ENCODE assay signal across 17 cellular contexts in the genomic region with DNA sequence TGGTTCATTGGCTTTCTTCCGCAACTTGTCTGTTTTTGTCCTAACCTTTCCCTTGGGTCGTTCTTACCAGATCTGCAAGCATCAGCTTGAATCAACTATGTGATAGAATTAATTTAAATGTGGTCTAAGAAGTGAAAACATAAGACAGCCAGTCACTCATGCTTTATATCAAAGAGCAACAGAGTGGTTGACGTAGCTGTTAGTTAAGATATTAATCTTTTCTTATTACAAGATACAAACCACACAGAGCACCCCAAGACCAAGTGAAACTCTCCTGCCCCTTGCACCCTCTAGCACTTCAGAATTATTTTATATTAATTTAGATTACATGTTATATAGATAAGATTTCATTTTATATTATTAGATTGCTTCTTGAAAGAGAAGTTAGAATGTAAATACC. TPM values are rescaled to one million over a fixed set of nuclear protein-coding genes. Genes with fewer than 3 reads are reported as not detected.
A peak's percentile ranks its signal among the peaks of the same experiment; 100 is the strongest.
DNase-seq lines count a peak whose midpoint lies in the region; ATAC-seq and TF ChIP-seq lines count a peak whose summit lies in the region.
"Had no signal": no experiment of that assay in that cellular context is flagged by ENCODE, and none has a peak within 500 bp of the region (broad histone marks: within the 10 kb centered on the region; RNA-seq: fewer than 3 reads in every experiment).

No MANE protein-coding gene starts in this region.

- H3K4me3 Mint-ChIP-seq in activated CD8-positive, alpha-beta T cell treated with anti-CD3 and anti-CD28 coated beads for 36 hours: no peak overlapping the region
- no peak overlapping the region for H3K4me3 Mint-ChIP-seq in activated CD8-positive, alpha-beta T cell treated with anti-CD3 and anti-CD28 coated beads, Interleukin-2, amount 10 ng/mL, durations not matched to agents 7 days and 5 days
- H3K4me3 Mint-ChIP-seq in effector memory CD8-positive, alpha-beta T cell: no peak overlapping the region
- H3K4me3 Mint-ChIP-seq: CD4-positive, alpha-beta memory T cell; H9 had no signal

- H3K4me2 ChIP-seq in BLaER1 treated with 17β-estradiol and CSF1 and Interleukin-3, amounts not matched to agents 10 nM and 100 nM: peak overlapping the region in 10 of 11 experiments; percentile 35 to 82 (median 68); a peak in 20 of 22 replicates

- no peaks in the 10 kb centered on the region for H3K9me3 Mint-ChIP-seq in activated CD8-positive, alpha-beta T cell treated with anti-CD3 and anti-CD28 coated beads for 36 hours
- H3K9me3 Mint-ChIP-seq in activated CD8-positive, alpha-beta T cell treated with anti-CD3 and anti-CD28 coated beads, Interleukin-2, amount 10 ng/mL, durations not matched to agents 7 days and 5 days (ENCODE audit: insufficient read depth): no peaks in the 10 kb centered on the region
- no peaks in the 10 kb centered on the region for H3K9me3 Mint-ChIP-seq in effector memory CD8-positive, alpha-beta T cell
- H3K9me3 Mint-ChIP-seq: CD4-positive, alpha-beta memory T cell; H9 had no signal

- H4K20me1 ChIP-seq in BLaER1 treated with 17β-estradiol and CSF1 and Interleukin-3, amounts not matched to agents 10 nM and 100 nM: no peaks in the 10 kb centered on the region

- DNase-seq in activated CD8-positive, alpha-beta T cell treated with anti-CD3 and anti-CD28 coated beads for 36 hours: no peak
- DNase-seq in activated CD8-positive, alpha-beta T cell treated with anti-CD3 and anti-CD28 coated beads, Interleukin-2, amount 10 ng/mL, durations not matched to agents 7 days and 5 days: no peak
- DNase-seq in effector memory CD8-positive, alpha-beta T cell: no peak
- no peak for DNase-seq in stimulated activated naive CD8-positive, alpha-beta T cell treated with anti-CD3 and anti-CD28 coated beads, Interleukin-15, Interleukin-2, amounts not matched to agents 100 U/mL and 50 U/mL, for 24 hours
- DNase-seq in DMS 273 (lab: John Stamatoyannopoulos, UW; ENCODE audit: unreplicated experiment): no peak
- no peak for DNase-seq in aorta
- DNase-seq: ACHN, COR-L47, DND-41, GDM1, GOT3, H9 had no signal

- ATAC-seq in activated CD8-positive, alpha-beta T cell treated with anti-CD3 and anti-CD28 coated beads for 36 hours: peak; percentile 34
- ATAC-seq in activated CD8-positive, alpha-beta T cell treated with anti-CD3 and anti-CD28 coated beads, Interleukin-2, amount 10 ng/mL, durations not matched to agents 7 days and 5 days: no peak
- peak; percentile 72 for ATAC-seq in effector memory CD8-positive, alpha-beta T cell (replicated peaks)
- peak; percentile 20 for ATAC-seq in stimulated activated naive CD8-positive, alpha-beta T cell treated with anti-CD3 and anti-CD28 coated beads, Interleukin-15, Interleukin-2, amounts not matched to agents 100 U/mL and 50 U/mL, for 24 hours
- ATAC-seq in aorta (ENCODE audit: low FRiP score): no peak
- ATAC-seq: HepG2 had no signal

- H3K27ac Mint-ChIP-seq in activated CD8-positive, alpha-beta T cell treated with anti-CD3 and anti-CD28 coated beads for 36 hours: no peak overlapping the region
- H3K27ac Mint-ChIP-seq in activated CD8-positive, alpha-beta T cell treated with anti-CD3 and anti-CD28 coated beads, Interleukin-2, amount 10 ng/mL, durations not matched to agents 7 days and 5 days: no peak overlapping the region
- no peak overlapping the region for H3K27ac Mint-ChIP-seq in effector memory CD8-positive, alpha-beta T cell
- H3K27ac Mint-ChIP-seq: H9 had no signal

- H3K9ac ChIP-seq in BLaER1 treated with 17β-estradiol and CSF1 and Interleukin-3, amounts not matched to agents 10 nM and 100 nM: no peak overlapping the region

- no peaks in the 10 kb centered on the region for H3K27me3 Mint-ChIP-seq in activated CD8-positive, alpha-beta T cell treated with anti-CD3 and anti-CD28 coated beads for 36 hours
- no peaks in the 10 kb centered on the region for H3K27me3 Mint-ChIP-seq in activated CD8-positive, alpha-beta T cell treated with anti-CD3 and anti-CD28 coated beads, Interleukin-2, amount 10 ng/mL, durations not matched to agents 7 days and 5 days (ENCODE audit: low read depth)
- H3K27me3 Mint-ChIP-seq in effector memory CD8-positive, alpha-beta T cell: no peaks in the 10 kb centered on the region
- H3K27me3 Mint-ChIP-seq: CD4-positive, alpha-beta memory T cell had no signal

- TF ChIP-seq CTCF in activated CD8-positive, alpha-beta T cell treated with anti-CD3 and anti-CD28 coated beads for 36 hours (IDR thresholded peaks at IDR 0.05): no peak

- no peaks in the 10 kb centered on the region for H3K36me3 ChIP-seq in BLaER1 treated with 17β-estradiol and CSF1 and Interleukin-3, amounts not matched to agents 10 nM and 100 nM
- no peaks in the 10 kb centered on the region for H3K36me3 ChIP-seq in aorta (ENCODE audit: control insufficient read depth in 1 of 2, insufficient read depth in 2 of 2, low read length in 1 of 2)

- 0 out of 22 replicates have a peak, but pooled peaks cover 0 to 2% (median 0%) of the 10 kb centered on the region in 11 experiments for H3K9me3 ChIP-seq in BLaER1 treated with 17β-estradiol and CSF1 and Interleukin-3, amounts not matched to agents 10 nM and 100 nM (replicated peaks in 1 of 11)
- H3K9me3 ChIP-seq in aorta (ENCODE audit: control insufficient read depth, low read length): no peaks in the 10 kb centered on the region

- peak overlapping the region in 1 of 11 experiments; percentile 12; a peak in 1 of 22 replicates for H3K27ac ChIP-seq in BLaER1 treated with 17β-estradiol and CSF1 and Interleukin-3, amounts not matched to agents 10 nM and 100 nM
- no peak overlapping the region for H3K27ac ChIP-seq in aorta (ENCODE audit: low read depth in 1 of 2, low read length in 2 of 2)
- H3K27ac ChIP-seq: C4-2B had no signal

- CTCF ChIA-PET in activated CD8-positive, alpha-beta T cell treated with anti-CD3 and anti-CD28 coated beads for 36 hours (lab: Charles Lee): interaction anchor here (1.6 kb wide), 2 partner anchors 82 to 198 kb away, joined by 4 to 9 read pairs; no protein-coding TSS in a partner anchor
- CTCF ChIA-PET in activated CD8-positive, alpha-beta T cell treated with anti-CD3 and anti-CD28 coated beads, Interleukin-2, amount 10 ng/mL, durations not matched to agents 7 days and 5 days (lab: Charles Lee): interaction anchor here (0.6 to 4.0 kb wide), 6 partner anchors 70 to 607 kb away, joined by 3 to 24 read pairs (median 4); no protein-coding TSS in a partner anchor

- H3K27me3 ChIP-seq in BLaER1 treated with 17β-estradiol and CSF1 and Interleukin-3, amounts not matched to agents 10 nM and 100 nM: no peaks in the 10 kb centered on the region
- no peaks in the 10 kb centered on the region for H3K27me3 ChIP-seq in aorta (ENCODE audit: control insufficient read depth in 1 of 2, insufficient read depth in 2 of 2, low read length in 1 of 2)

- H3K36me3 Mint-ChIP-seq in activated CD8-positive, alpha-beta T cell treated with anti-CD3 and anti-CD28 coated beads for 36 hours (ENCODE audit: low read depth): peaks cover 8% of the 10 kb centered on the region
- peaks cover 39% of the 10 kb centered on the region for H3K36me3 Mint-ChIP-seq in activated CD8-positive, alpha-beta T cell treated with anti-CD3 and anti-CD28 coated beads, Interleukin-2, amount 10 ng/mL, durations not matched to agents 7 days and 5 days (ENCODE audit: low read depth)
- peaks cover 10% of the 10 kb centered on the region for H3K36me3 Mint-ChIP-seq in effector memory CD8-positive, alpha-beta T cell (ENCODE audit: insufficient read depth)

- intact Hi-C loops in activated CD8-positive, alpha-beta T cell treated with anti-CD3 and anti-CD28 coated beads for 36 hours (cut with micrococcal nuclease): no loop called here
- intact Hi-C loops in aorta (cut with DNase I): no loop called here

- H3K4me1 Mint-ChIP-seq in activated CD8-positive, alpha-beta T cell treated with anti-CD3 and anti-CD28 coated beads for 36 hours (ENCODE audit: low read depth): peaks cover 44% of the 10 kb centered on the region
- H3K4me1 Mint-ChIP-seq in activated CD8-positive, alpha-beta T cell treated with anti-CD3 and anti-CD28 coated beads, Interleukin-2, amount 10 ng/mL, durations not matched to agents 7 days and 5 days (ENCODE audit: low read depth): peaks cover 38% of the 10 kb centered on the region
- H3K4me1 Mint-ChIP-seq in effector memory CD8-positive, alpha-beta T cell (ENCODE audit: low read depth in 2 of 2): peaks cover 22 to 23% of the 10 kb centered on the region in 2 donors
- H3K4me1 Mint-ChIP-seq: H9 had no signal

- H3K4me3 ChIP-seq in BLaER1 treated with 17β-estradiol and CSF1 and Interleukin-3, amounts not matched to agents 10 nM and 100 nM: no peak overlapping the region
- no peak overlapping the region for H3K4me3 ChIP-seq in aorta (ENCODE audit: low read length in 2 of 2)

- POLR2A ChIA-PET in activated CD8-positive, alpha-beta T cell treated with anti-CD3 and anti-CD28 coated beads for 36 hours (lab: Charles Lee): interaction anchor here (0.6 to 1.4 kb wide), 4 partner anchors 13 to 355 kb away, joined by 3 read pairs; no protein-coding TSS in a partner anchor
- POLR2A ChIA-PET in activated CD8-positive, alpha-beta T cell treated with anti-CD3 and anti-CD28 coated beads, Interleukin-2, amount 10 ng/mL, durations not matched to agents 7 days and 5 days (lab: Charles Lee): no interaction called here

- peaks cover 38 to 56% (median 43%) of the 10 kb centered on the region in 10 experiments for H3K4me1 ChIP-seq in BLaER1 treated with 17β-estradiol and CSF1 and Interleukin-3, amounts not matched to agents 10 nM and 100 nM
- H3K4me1 ChIP-seq in aorta (ENCODE audit: control insufficient read depth in 1 of 2, insufficient read depth in 2 of 2, low read length in 2 of 2): no peaks in the 10 kb centered on the region

- WGBS in aorta, 2 donors: 88 to 91% methylated on average over 3 of the region's 3 CpGs

RNA-seq across cellular contexts. Expression of a gene that starts 15.2 kb away (rescaled TPM):
- total RNA-seq in activated CD8-positive, alpha-beta T cell treated with anti-CD3 and anti-CD28 coated beads for 36 hours: 1 to 10 TPM; 5.8 to 6.0 TPM
- 10 to 100 TPM; 22.7 to 25.2 TPM for total RNA-seq in activated CD8-positive, alpha-beta T cell treated with anti-CD3 and anti-CD28 coated beads, Interleukin-2, amount 10 ng/mL, durations not matched to agents 7 days and 5 days
- total RNA-seq in aorta: 1 to 10 TPM; 1.9 to 6.3 TPM
- polyA plus RNA-seq in aorta: under 1 TPM in 1 of 2 donors, not detected in 1; 0.63 TPM
- total RNA-seq: A172, H9, HepG2 had no signal

RNA-seq across cellular contexts. Expression of a gene that starts 34.9 kb away (rescaled TPM):
- under 1 TPM in 1 of 2 experiments, not detected in 1; 0.07 TPM for total RNA-seq in activated CD8-positive, alpha-beta T cell treated with anti-CD3 and anti-CD28 coated beads for 36 hours
- under 1 TPM; 0.08 TPM for total RNA-seq in activated CD8-positive, alpha-beta T cell treated with anti-CD3 and anti-CD28 coated beads, Interleukin-2, amount 10 ng/mL, durations not matched to agents 7 days and 5 days
- total RNA-seq in aorta: under 1 TPM in 1 of 2 donors, not detected in 1; 0.15 TPM
- not detected for polyA plus RNA-seq in aorta
- total RNA-seq: H9, HepG2 had no signal
- polyA plus RNA-seq: CD4-positive, alpha-beta memory T cell; HepG2 had no signal

Comparison
In these comparisons a context has a peak if more than half of its experiments do, and no peak if none do; other contexts are left out.
1. ATAC-seq: peak in activated CD8-positive, alpha-beta T cell treated with anti-CD3 and anti-CD28 coated beads for 36 hours (single experiment), effector memory CD8-positive, alpha-beta T cell (single experiment) and stimulated activated naive CD8-positive, alpha-beta T cell treated with anti-CD3 and anti-CD28 coated beads, Interleukin-15, Interleukin-2, amounts not matched to agents 100 U/mL and 50 U/mL, for 24 hours (single experiment); none in activated CD8-positive, alpha-beta T cell treated with anti-CD3 and anti-CD28 coated beads, Interleukin-2, amount 10 ng/mL, durations not matched to agents 7 days and 5 days (single experiment) and aorta (single experiment).